Comparison of ENCODE assay signal across 23 cellular contexts in genomic region chr7:89685287-89685686, GRCh38.
DNase-seq lines count a peak whose midpoint lies in the region; ATAC-seq, FAIRE-seq and TF ChIP-seq lines count a peak whose summit lies in the region.
"Had no signal": no experiment of that assay in that cellular context is flagged by ENCODE, and none has a peak within 500 bp of the region (broad histone marks: within the 10 kb centered on the region; RNA-seq: fewer than 3 reads in every experiment).

No MANE protein-coding gene starts in this region.

- ATAC-seq in A549 (no peak), GM23338 (no peak), pancreas (peak; percentile 53 to 83 (median 74))
- ATAC-seq: CD8-positive, alpha-beta T cell had no signal

- H3K9me3 ChIP-seq in A549 (no peaks in the 10 kb centered on the region), pancreas (no peaks in the 10 kb centered on the region)
- H3K9me3 ChIP-seq: BLaER1 treated with 17β-estradiol and CSF1 and Interleukin-3, amounts not matched to agents 10 nM and 100 nM; Caco-2 had no signal

- no peak for DNase-seq in A549 (ENCODE audit: low read depth in 1 of 2, low spot score in 1 of 2)
- DNase-seq in GM23338 (ENCODE audit: low spot score): no peak
- no peak for DNase-seq in pancreas
- DNase-seq in HK-2 (ENCODE audit: unreplicated experiment): no peak
- DNase-seq in activated naive CD4-positive, alpha-beta T cell (lab: John Stamatoyannopoulos, UW): no peak
- DNase-seq in pons (ENCODE audit: low spot score): no peak
- DNase-seq: 8988T; AML-193; Caco-2; Calu3; CD4-positive, alpha-beta T cell; CD8-positive, alpha-beta T cell; DMS79 treated with DMSO at 0.1 percent for 48 hours; GF-D8 had no signal

- H3K27ac ChIP-seq in A549: no peak overlapping the region
- no peak overlapping the region for H3K27ac ChIP-seq in GM23338 (ENCODE audit: low read depth)
- peak overlapping the region; percentile 52 for H3K27ac ChIP-seq in VCaP
- H3K27ac ChIP-seq in pancreas: no peak overlapping the region
- H3K27ac ChIP-seq: BLaER1 treated with 17β-estradiol and CSF1 and Interleukin-3, amounts not matched to agents 10 nM and 100 nM; C4-2B had no signal

- H3K4me1 ChIP-seq in A549 (no peaks in the 10 kb centered on the region), GM23338 (ENCODE audit: insufficient read depth) (no peaks in the 10 kb centered on the region), pancreas (peaks cover 7 to 19% (median 18%) of the 10 kb centered on the region in 3 donors)
- H3K4me1 ChIP-seq: BLaER1 treated with 17β-estradiol and CSF1 and Interleukin-3, amounts not matched to agents 10 nM and 100 nM; Caco-2 had no signal

- no peaks in the 10 kb centered on the region for H3K36me3 Mint-ChIP-seq in GM23338 (ENCODE audit: low read depth)
- H3K36me3 Mint-ChIP-seq: CD8-positive, alpha-beta T cell had no signal

- FAIRE-seq in A549 (lab: Jason Lieb, UNC) (peak; percentile 49), pancreas (lab: Jason Lieb, UNC) (no peak)
- FAIRE-seq: A204.1, D721Med, G401.6, GM12891, GM19239 had no signal

- H3K27me3 Mint-ChIP-seq in GM23338 (ENCODE audit: insufficient read depth, low read depth, poor library complexity): no peaks in the 10 kb centered on the region
- H3K27me3 Mint-ChIP-seq: B cell; CD4-positive, alpha-beta T cell had no signal

- intact Hi-C loops in pancreas (cut with DNase I): no loop called here

- TF ChIP-seq CTCF in A549 (IDR thresholded peaks at IDR 0.05) (no peak), GM23338 (conservative IDR thresholded peaks at IDR 0.05; ENCODE audit: low read depth in 2 of 2) (no peak), VCaP (conservative IDR thresholded peaks at IDR 0.05) (no peak), pancreas (IDR thresholded peaks at IDR 0.05) (no peak)

- H3K36me3 ChIP-seq in GM23338 (ENCODE audit: insufficient read depth): no peaks in the 10 kb centered on the region
- H3K36me3 ChIP-seq in pancreas: no peaks in the 10 kb centered on the region
- H3K36me3 ChIP-seq: BLaER1 treated with 17β-estradiol and CSF1 and Interleukin-3, amounts not matched to agents 10 nM and 100 nM had no signal

- peak overlapping the region; percentile 30; the same call in 1 of the 2 replicates for H2AFZ ChIP-seq in GM23338

- no peaks in the 10 kb centered on the region for H4K20me1 ChIP-seq in GM23338 (replicated peaks; ENCODE audit: insufficient read depth)
- H4K20me1 ChIP-seq: BLaER1 treated with 17β-estradiol and CSF1 and Interleukin-3, amounts not matched to agents 10 nM and 100 nM had no signal

- H3K4me2 ChIP-seq in A549 (no peak overlapping the region), GM23338 (no peak overlapping the region)
- H3K4me2 ChIP-seq: BLaER1 treated with 17β-estradiol and CSF1 and Interleukin-3, amounts not matched to agents 10 nM and 100 nM had no signal

- no peak overlapping the region for H3K27ac Mint-ChIP-seq in GM23338
- H3K27ac Mint-ChIP-seq: B cell; CD4-positive, alpha-beta T cell; CD8-positive, alpha-beta T cell had no signal

- no peaks in the 10 kb centered on the region for H3F3A ChIP-seq in GM23338 (replicated peaks; ENCODE audit: low read depth)

- no peaks in the 10 kb centered on the region for H3K9me2 ChIP-seq in GM23338 (ENCODE audit: insufficient read depth)

- no peaks in the 10 kb centered on the region for H3K27me3 ChIP-seq in GM23338 (ENCODE audit: insufficient read depth)
- no peaks in the 10 kb centered on the region for H3K27me3 ChIP-seq in pancreas
- H3K27me3 ChIP-seq: BLaER1 treated with 17β-estradiol and CSF1 and Interleukin-3, amounts not matched to agents 10 nM and 100 nM had no signal

- H3K4me3 Mint-ChIP-seq in GM23338: no peak overlapping the region
- H3K4me3 Mint-ChIP-seq: B cell; CD4-positive, alpha-beta T cell; CD8-positive, alpha-beta T cell had no signal

- TF ChIP-seq POLR2A in A549 (IDR thresholded peaks at IDR 0.05; ENCODE audit: low read length): no peak

- no peak for TF ChIP-seq RAD21 in A549 (conservative IDR thresholded peaks at IDR 0.05 in 1 of 2, IDR thresholded peaks at IDR 0.05 in 1 of 2)

- no peaks in the 10 kb centered on the region for H3K4me1 Mint-ChIP-seq in GM23338
- H3K4me1 Mint-ChIP-seq: B cell had no signal

- POLR2A ChIA-PET in A549 (lab: Yijun Ruan, JAX): interaction anchor here (0.6 kb wide), 1 partner anchor 981 kb away, joined by 3 read pairs; no protein-coding TSS in a partner anchor

- CTCF ChIA-PET in A549 (lab: Yijun Ruan, JAX): no interaction called here

- TF ChIP-seq EP300 in A549 (IDR thresholded peaks at IDR 0.05): no peak

- H3K9me3 Mint-ChIP-seq in GM23338: no peaks in the 10 kb centered on the region
- H3K9me3 Mint-ChIP-seq: CD4-positive, alpha-beta T cell; CD8-positive, alpha-beta T cell had no signal

- H3K4me3 ChIP-seq in A549: no peak overlapping the region
- no peak overlapping the region for H3K4me3 ChIP-seq in GM23338
- H3K4me3 ChIP-seq in pancreas: no peak overlapping the region
- H3K4me3 ChIP-seq: BLaER1 treated with 17β-estradiol and CSF1 and Interleukin-3, amounts not matched to agents 10 nM and 100 nM had no signal

- no peaks in the 10 kb centered on the region for H3K79me2 ChIP-seq in GM23338 (replicated peaks; ENCODE audit: insufficient read depth)

TF ChIP-seq in A549, 52 proteins besides CTCF, POLR2A, EP300 and RAD21:
- no peak for TF ChIP-seq RNF2 (IDR thresholded peaks at IDR 0.05; ENCODE audit: borderline replicate concordance, low read depth)
- TF ChIP-seq RARB (CRISPR knock-in tag; IDR thresholded peaks at IDR 0.05): no peak
- no peak for TF ChIP-seq KDM5A (IDR thresholded peaks at IDR 0.05)
- no peak for TF ChIP-seq E2F6 (IDR thresholded peaks at IDR 0.05; ENCODE audit: borderline replicate concordance, low read depth)
- no peak for TF ChIP-seq KDM1A (IDR thresholded peaks at IDR 0.05; ENCODE audit: low read depth)
- no peak for TF ChIP-seq EHMT2 (IDR thresholded peaks at IDR 0.05; ENCODE audit: low read depth)
- TF ChIP-seq HOXA7 (CRISPR knock-in tag; IDR thresholded peaks at IDR 0.05): no peak
- TF ChIP-seq ELK1 (IDR thresholded peaks at IDR 0.05; ENCODE audit: low read depth, low read length): no peak
- TF ChIP-seq SREBF2 (IDR thresholded peaks at IDR 0.05): no peak
- no peak for TF ChIP-seq ZFP36 (IDR thresholded peaks at IDR 0.05; ENCODE audit: borderline replicate concordance, partially characterized antibody)

TF ChIP-seq in GM23338, 12 proteins besides CTCF, POLR2A, EP300 and RAD21 (continues in another document):
- TF ChIP-seq JUNB (IDR thresholded peaks at IDR 0.05; ENCODE audit: unreplicated experiment): no peak
- TF ChIP-seq EZH2 (IDR thresholded peaks at IDR 0.05; ENCODE audit: low read depth, unreplicated experiment): no peak
- no peak for TF ChIP-seq NANOG (IDR thresholded peaks at IDR 0.05; ENCODE audit: borderline replicate concordance)
- TF ChIP-seq ZNF462 (CRISPR knock-in tag; IDR thresholded peaks at IDR 0.05): no peak

Comparison
In these comparisons a context has a peak if more than half of its experiments do, and no peak if none do; other contexts are left out.
1. ATAC-seq: peak in pancreas (4 of 4); none in A549 (0 of 2) and GM23338 (single experiment).